Comparison of ENCODE assay signal across 8 cellular contexts in genomic region chr20:41135187-41135887, GRCh38. TPM values are rescaled to one million over a fixed set of nuclear protein-coding genes. Genes with fewer than 3 reads are reported as not detected.
DNase-seq lines count a peak whose midpoint lies in the region; ATAC-seq and TF ChIP-seq lines count a peak whose summit lies in the region.

No MANE protein-coding gene starts in this region.

- H3K9me2 ChIP-seq in OCI-LY7 (ENCODE audit: insufficient read depth, low read length), result no peaks in the 10 kb centered on the region

- no peaks in the 10 kb centered on the region for H3K9me3 ChIP-seq in OCI-LY7 (ENCODE audit: low read length)
- H3K9me3 ChIP-seq in gastroesophageal sphincter, result no peaks in the 10 kb centered on the region
- no peaks in the 10 kb centered on the region for H3K9me3 ChIP-seq in gastrocnemius medialis

- H3K27ac Mint-ChIP-seq in activated T-helper 17 cell treated with anti-CD3 and anti-CD28 coated beads, Interleukin-2, amount 50 U/mL, for 72 hours, result peak overlapping the region; percentile 60

- in situ Hi-C loops in gastrocnemius medialis (cut with MboI; ENCODE audit: low sequenced_read_pairs in 4 of 4), result no loop called here

- H3K36me3 ChIP-seq in OCI-LY7 (ENCODE audit: insufficient read depth, low read length) (peaks cover 3% of the 10 kb centered on the region; the same call in 1 of the 2 replicates), gastroesophageal sphincter (no peaks in the 10 kb centered on the region), gastrocnemius medialis (no peaks in the 10 kb centered on the region)

- no peaks in the 10 kb centered on the region for H3K9me3 Mint-ChIP-seq in activated T-helper 17 cell treated with anti-CD3 and anti-CD28 coated beads, Interleukin-2, amount 50 U/mL, for 72 hours

- peaks cover 35% of the 10 kb centered on the region for H3K36me3 Mint-ChIP-seq in activated T-helper 17 cell treated with anti-CD3 and anti-CD28 coated beads, Interleukin-2, amount 50 U/mL, for 72 hours (ENCODE audit: low read depth)

- no peak for ATAC-seq in activated T-helper 17 cell treated with anti-CD3 and anti-CD28 coated beads, Interleukin-2, amount 50 U/mL, for 72 hours (replicated peaks)
- ATAC-seq in gastroesophageal sphincter (no peak), gastrocnemius medialis (no peak), HG02588 (IDR thresholded peaks at IDR 0.05; ENCODE audit: unreplicated experiment) (no peak), HG02938 (IDR thresholded peaks at IDR 0.05; ENCODE audit: unreplicated experiment) (no peak)

- TF ChIP-seq CTCF in OCI-LY7 (conservative IDR thresholded peaks at IDR 0.05; ENCODE audit: low read length) (peak; percentile 97), gastroesophageal sphincter (IDR thresholded peaks at IDR 0.05) (peak in 3 of 4 experiments; percentile 56 to 72 (median 57)), gastrocnemius medialis (IDR thresholded peaks at IDR 0.05 in 4 of 5, conservative IDR thresholded peaks at IDR 0.05 in 1 of 5) (peak; percentile 22 to 75 (median 68))

- H2AFZ ChIP-seq in OCI-LY7 (ENCODE audit: low read length), result no peak overlapping the region

- no peak for TF ChIP-seq POLR2A in gastroesophageal sphincter (IDR thresholded peaks at IDR 0.05)
- TF ChIP-seq POLR2A in gastrocnemius medialis (IDR thresholded peaks at IDR 0.05), result no peak

- H3K4me1 ChIP-seq in OCI-LY7 (ENCODE audit: insufficient read depth, low read length, poor library complexity, severe bottlenecking) (peaks cover 43% of the 10 kb centered on the region), gastroesophageal sphincter (peaks cover 0 to 39% (median 18%) of the 10 kb centered on the region in 3 donors), gastrocnemius medialis (peaks cover 17 to 30% of the 10 kb centered on the region in 2 donors)

- no peak overlapping the region for H3K4me2 ChIP-seq in OCI-LY7 (ENCODE audit: low read length)

- H3K27me3 ChIP-seq in gastroesophageal sphincter (no peaks in the 10 kb centered on the region), gastrocnemius medialis (no peaks in the 10 kb centered on the region)

- intact Hi-C loops in OCI-LY7 (cut with micrococcal nuclease; ENCODE audit: unreplicated experiment) (loop anchor here (1.0 to 5.0 kb wide), 4 partner anchors 21 to 557 kb away; partner anchors contain the start of gene LPIN3), gastrocnemius medialis (cut with DNase I; ENCODE audit: low total_unique reads) (loop anchor here (5.0 kb wide), 2 partner anchors 37 to 108 kb away; partner anchors contain the start of gene TOP1)

- POLR2A ChIA-PET in OCI-LY7 (lab: Charles Lee), result interaction anchor here (0.6 to 1.4 kb wide), 4 partner anchors 102 to 227 kb away, joined by 4 to 7 read pairs (median 4); partner anchors contain the start of gene LPIN3

- DNase-seq in AML-193 (lab: John Stamatoyannopoulos, UW) (peak; percentile 26 to 32), H4 (ENCODE audit: low spot score) (peak; percentile 23), OCI-LY7 (ENCODE audit: low spot score) (peak; percentile 75), gastrocnemius medialis (no peak)

- peaks cover 27% of the 10 kb centered on the region for H3K4me1 Mint-ChIP-seq in activated T-helper 17 cell treated with anti-CD3 and anti-CD28 coated beads, Interleukin-2, amount 50 U/mL, for 72 hours

- peaks cover 29% of the 10 kb centered on the region for H3K79me2 ChIP-seq in OCI-LY7 (ENCODE audit: insufficient read depth, low read depth, low read length)

- no peak overlapping the region for H3K27ac ChIP-seq in OCI-LY7 (ENCODE audit: low read depth, low read length, poor library complexity, severe bottlenecking)
- no peak overlapping the region for H3K27ac ChIP-seq in gastroesophageal sphincter
- H3K27ac ChIP-seq in gastrocnemius medialis, result no peak overlapping the region

- H3K4me3 Mint-ChIP-seq in activated T-helper 17 cell treated with anti-CD3 and anti-CD28 coated beads, Interleukin-2, amount 50 U/mL, for 72 hours, result peak overlapping the region; percentile 84

- H3K4me3 ChIP-seq in OCI-LY7 (ENCODE audit: low read depth, low read length, poor library complexity, severe bottlenecking), result no peak overlapping the region
- H3K4me3 ChIP-seq in gastroesophageal sphincter, result no peak overlapping the region
- no peak overlapping the region for H3K4me3 ChIP-seq in gastrocnemius medialis

- WGBS in gastroesophageal sphincter (ENCODE audit: low coverage in 1 of 2), 2 donors, result 38 to 39% methylated on average over 5 to 8 of the region's 13 CpGs

- BruUV-seq in OCI-LY7 (replicated peaks; lab: Mats Ljungman, UMichigan), result no TSS peak

- no peaks in the 10 kb centered on the region for H4K20me1 ChIP-seq in OCI-LY7 (ENCODE audit: insufficient read depth, low read length)

- no peak for TF ChIP-seq EP300 in gastroesophageal sphincter (IDR thresholded peaks at IDR 0.05)

- H3K27me3 Mint-ChIP-seq in activated T-helper 17 cell treated with anti-CD3 and anti-CD28 coated beads, Interleukin-2, amount 50 U/mL, for 72 hours, result no peaks in the 10 kb centered on the region

- CTCF ChIA-PET in OCI-LY7 (lab: Charles Lee; ENCODE audit: unreplicated experiment), result interaction anchor here (0.6 to 1.1 kb wide), 3 partner anchors 11 to 534 kb away, joined by 3 to 4 read pairs (median 3); no protein-coding TSS in a partner anchor

RNA-seq across cellular contexts. Expression of gene PLCG1, which starts 2.0 kb away (rescaled TPM):
- total RNA-seq in H4 (2014; rRNA removed; shearing (Covaris generic)), result 19.6 and 29.3 TPM in 2 replicates
- total RNA-seq in OCI-LY7 (2014; rRNA removed; shearing (Covaris generic)), result 92.6 and 103 TPM in 2 replicates
- total RNA-seq in OCI-LY7 (2022), result 121 TPM in 2 replicates
- 100 to 1,000 TPM; 184 to 628 TPM for total RNA-seq in activated T-helper 17 cell treated with anti-CD3 and anti-CD28 coated beads, Interleukin-2, amount 50 U/mL, for 72 hours
- 100 to 1,000 TPM in 2 of 4 donors, 10 to 100 TPM in 2; 42.3 to 173 (median 94.7) TPM for total RNA-seq in gastroesophageal sphincter
- total RNA-seq in gastrocnemius medialis, result 10 to 100 TPM; 19.9 to 58.0 (median 35.0) TPM

Comparison
In these comparisons a context has a peak if more than half of its experiments do, and no peak if none do; other contexts are left out.
1. DNase-seq: peak in AML-193 (2 of 2), H4 (single experiment) and OCI-LY7 (single experiment); none in gastrocnemius medialis (0 of 2).
2. Peak in every context shown above with its lines, with median percentiles within 50 percentile points of each other: CTCF ChIP-seq.